Comparison of ENCODE assay signal across 16 cellular contexts in the genomic region with DNA sequence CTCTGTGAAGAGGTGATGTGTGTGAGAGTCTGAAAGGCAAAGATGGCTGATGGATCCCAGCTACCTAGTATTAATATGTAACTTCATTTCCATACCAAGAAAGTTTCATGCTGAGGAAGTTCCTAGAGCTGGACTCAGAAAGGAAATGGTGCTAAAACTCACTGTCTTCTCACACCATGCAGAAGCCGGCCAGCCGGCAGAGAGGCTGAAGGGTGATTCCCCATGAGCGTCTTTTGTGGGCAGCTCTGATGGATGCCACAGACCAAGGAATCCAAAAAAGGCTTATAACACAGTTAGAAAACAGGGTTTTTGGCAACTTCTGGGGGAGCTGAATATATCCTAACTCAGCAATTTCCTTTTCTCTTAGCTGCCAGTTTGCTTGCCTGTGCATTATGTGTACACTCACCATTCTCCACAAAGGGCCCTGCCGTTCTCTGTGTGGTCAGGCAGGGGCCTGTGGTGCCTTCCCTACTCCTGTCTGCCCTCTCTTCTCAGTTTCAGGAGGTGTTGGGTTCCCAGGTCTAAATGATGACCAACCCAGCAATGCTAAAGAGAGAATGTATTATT.
"Had no signal": no experiment of that assay in that cellular context is flagged by ENCODE, and none has a peak within 500 bp of the region (broad histone marks: within the 10 kb centered on the region; RNA-seq: fewer than 3 reads in every experiment).

No MANE protein-coding gene starts in this region.

- H3K36me3 ChIP-seq: heart right ventricle, right atrium auricular region, suprapubic skin, thyroid gland had no signal

- H3K4me1 ChIP-seq: thyroid gland had no signal

- H3K4me3 ChIP-seq: heart right ventricle, right atrium auricular region, suprapubic skin, thyroid gland had no signal

- H3K27ac ChIP-seq: heart right ventricle, right atrium auricular region, suprapubic skin, thyroid gland had no signal

- H3K36me3 Mint-ChIP-seq: naive B cell, type B pancreatic cell had no signal

- ATAC-seq: esophagus mucosa, heart right ventricle had no signal

- H3K4me3 Mint-ChIP-seq: nephron, type B pancreatic cell had no signal

- H3K9me3 ChIP-seq: heart right ventricle, right atrium auricular region, suprapubic skin, thyroid gland had no signal

- H3K27ac Mint-ChIP-seq: naive B cell, type B pancreatic cell had no signal

- H3K27me3 ChIP-seq: right atrium auricular region, thyroid gland had no signal

- H3K9me3 Mint-ChIP-seq: nephron had no signal

- DNase-seq: effector memory CD4-positive, alpha-beta T cell; heart right ventricle; hypothalamus; kidney glomerular epithelial cell; mesendoderm; naive B cell; posterior cingulate gyrus; small intestine; stimulated activated CD4-positive, alpha-beta T cell treated with anti-CD3 and anti-CD28 coated beads, Interleukin-12 subunit alpha, Interleukin-12 subunit beta, amount 100 ng/mL, for 4 hours; stimulated activated naive CD4-positive, alpha-beta T cell treated with Interleukin-2 at 50 U/mL for 16 hours; thyroid gland had no signal
